ENCODE assay signal across 8 cellular contexts in genomic region chr15:72685925-72686794, GRCh38. TPM values are rescaled to one million over a fixed set of nuclear protein-coding genes. Genes with fewer than 3 reads are reported as not detected.
DNase-seq lines count a peak whose midpoint lies in the region; ATAC-seq and TF ChIP-seq lines count a peak whose summit lies in the region.

A gene with protein sequence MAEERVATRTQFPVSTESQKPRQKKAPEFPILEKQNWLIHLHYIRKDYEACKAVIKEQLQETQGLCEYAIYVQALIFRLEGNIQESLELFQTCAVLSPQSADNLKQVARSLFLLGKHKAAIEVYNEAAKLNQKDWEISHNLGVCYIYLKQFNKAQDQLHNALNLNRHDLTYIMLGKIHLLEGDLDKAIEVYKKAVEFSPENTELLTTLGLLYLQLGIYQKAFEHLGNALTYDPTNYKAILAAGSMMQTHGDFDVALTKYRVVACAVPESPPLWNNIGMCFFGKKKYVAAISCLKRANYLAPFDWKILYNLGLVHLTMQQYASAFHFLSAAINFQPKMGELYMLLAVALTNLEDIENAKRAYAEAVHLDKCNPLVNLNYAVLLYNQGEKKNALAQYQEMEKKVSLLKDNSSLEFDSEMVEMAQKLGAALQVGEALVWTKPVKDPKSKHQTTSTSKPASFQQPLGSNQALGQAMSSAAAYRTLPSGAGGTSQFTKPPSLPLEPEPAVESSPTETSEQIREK (plus strand): TSS chr15:72686207. CDS start chr15:72686228, 21 bp downstream.
A gene with protein sequence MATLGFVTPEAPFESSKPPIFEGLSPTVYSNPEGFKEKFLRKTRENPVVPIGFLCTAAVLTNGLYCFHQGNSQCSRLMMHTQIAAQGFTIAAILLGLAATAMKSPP (minus strand): TSS chr15:72686182. CDS start chr15:72676374, 9,808 bp downstream.

- DNase-seq in GM19238 (ENCODE audit: insufficient read length, low spot score) (peak; percentile 73), lower leg skin (ENCODE audit: low spot score in 2 of 2) (peak; percentile 82 to 97), NCI-H1092 (lab: John Stamatoyannopoulos, UW) (no peak)
- peak; percentile 74 for DNase-seq in activated CD4-positive, alpha-beta T cell treated with anti-CD3 and anti-CD28 coated beads for 1 hour
- DNase-seq in stimulated activated CD4-positive, alpha-beta T cell treated with anti-CD3 and anti-CD28 coated beads, TNF-alpha, amount 100 ng/mL, for 4 hours (ENCODE audit: low read depth in 3 of 3), result peak; percentile 57 to 67 (median 65)

- TF ChIP-seq CTCF in lower leg skin (IDR thresholded peaks at IDR 0.05), result no peak

- no peaks in the 10 kb centered on the region for H3K36me3 ChIP-seq in ACC112 (ENCODE audit: insufficient read depth, low read length)

- H3K27me3 Mint-ChIP-seq in dendritic cell treated with granulocyte-macrophage colony-stimulating factor and Interleukin-4, amounts not matched to agents 40 ng/mL and 50 ng/mL, for 4 days, result no peaks in the 10 kb centered on the region

- TF ChIP-seq POLR2A in lower leg skin (IDR thresholded peaks at IDR 0.05), result no peak

- H3K4me3 ChIP-seq in ACC112 (ENCODE audit: low read depth, low read length) (peak within 1 kb of the TSS; percentile 95), lower leg skin (ENCODE audit: low read depth, poor library complexity, severe bottlenecking) (peak within 1 kb of the TSS; percentile 67)

- intact Hi-C loops in dendritic cell treated with granulocyte-macrophage colony-stimulating factor and Interleukin-4, amounts not matched to agents 40 ng/mL and 50 ng/mL, for 4 days (cut with micrococcal nuclease), result no loop called here
- intact Hi-C loops in lower leg skin (cut with DNase I; ENCODE audit: low total_unique reads), result no loop called here

- WGBS in lower leg skin, 2 donors, result 0 to 1% methylated on average over 43 to 49 of the region's 49 CpGs

- peak within 1 kb of the TSS; percentile 96 for H3K27ac Mint-ChIP-seq in dendritic cell treated with granulocyte-macrophage colony-stimulating factor and Interleukin-4, amounts not matched to agents 40 ng/mL and 50 ng/mL, for 4 days

- H2AFZ ChIP-seq in ACC112 (ENCODE audit: low read length, unreplicated experiment), result peak within 1 kb of the TSS; percentile 100

- peaks cover 7% of the 10 kb centered on the region for H3K4me1 Mint-ChIP-seq in dendritic cell treated with granulocyte-macrophage colony-stimulating factor and Interleukin-4, amounts not matched to agents 40 ng/mL and 50 ng/mL, for 4 days (ENCODE audit: low read depth)

- peak within 1 kb of the TSS; percentile 76 for H3K27ac ChIP-seq in ACC112 (ENCODE audit: low read depth, low read length)

- H3K9me3 Mint-ChIP-seq in dendritic cell treated with granulocyte-macrophage colony-stimulating factor and Interleukin-4, amounts not matched to agents 40 ng/mL and 50 ng/mL, for 4 days, result no peaks in the 10 kb centered on the region

- H3K4me1 ChIP-seq in ACC112 (ENCODE audit: control insufficient read depth, insufficient read depth, low read length, unreplicated experiment), result peaks cover 5% of the 10 kb centered on the region

- peak within 1 kb of the TSS; percentile 86 for H3K4me3 Mint-ChIP-seq in dendritic cell treated with granulocyte-macrophage colony-stimulating factor and Interleukin-4, amounts not matched to agents 40 ng/mL and 50 ng/mL, for 4 days

- H3K36me3 Mint-ChIP-seq in dendritic cell treated with granulocyte-macrophage colony-stimulating factor and Interleukin-4, amounts not matched to agents 40 ng/mL and 50 ng/mL, for 4 days (ENCODE audit: low read depth), result peaks cover 9% of the 10 kb centered on the region

- H3K27me3 ChIP-seq in ACC112 (ENCODE audit: insufficient read depth, low read length), result no peaks in the 10 kb centered on the region

- H3K79me2 ChIP-seq in ACC112 (ENCODE audit: control insufficient read depth, insufficient read depth, low read length, unreplicated experiment), result no peaks in the 10 kb centered on the region

- peak; percentile 95 for ATAC-seq in HG03439 (IDR thresholded peaks at IDR 0.05; ENCODE audit: unreplicated experiment)

RNA-seq across cellular contexts. Expression of the first gene that starts in this region (rescaled TPM):
- 10 to 100 TPM; 11.4 to 13.9 (median 11.6) TPM for total RNA-seq in lower leg skin

RNA-seq across cellular contexts. Expression of the second gene that starts in this region (rescaled TPM):
- not detected for total RNA-seq in lower leg skin
